10 cellular contexts compared by ENCODE assay signal in the genomic region with DNA sequence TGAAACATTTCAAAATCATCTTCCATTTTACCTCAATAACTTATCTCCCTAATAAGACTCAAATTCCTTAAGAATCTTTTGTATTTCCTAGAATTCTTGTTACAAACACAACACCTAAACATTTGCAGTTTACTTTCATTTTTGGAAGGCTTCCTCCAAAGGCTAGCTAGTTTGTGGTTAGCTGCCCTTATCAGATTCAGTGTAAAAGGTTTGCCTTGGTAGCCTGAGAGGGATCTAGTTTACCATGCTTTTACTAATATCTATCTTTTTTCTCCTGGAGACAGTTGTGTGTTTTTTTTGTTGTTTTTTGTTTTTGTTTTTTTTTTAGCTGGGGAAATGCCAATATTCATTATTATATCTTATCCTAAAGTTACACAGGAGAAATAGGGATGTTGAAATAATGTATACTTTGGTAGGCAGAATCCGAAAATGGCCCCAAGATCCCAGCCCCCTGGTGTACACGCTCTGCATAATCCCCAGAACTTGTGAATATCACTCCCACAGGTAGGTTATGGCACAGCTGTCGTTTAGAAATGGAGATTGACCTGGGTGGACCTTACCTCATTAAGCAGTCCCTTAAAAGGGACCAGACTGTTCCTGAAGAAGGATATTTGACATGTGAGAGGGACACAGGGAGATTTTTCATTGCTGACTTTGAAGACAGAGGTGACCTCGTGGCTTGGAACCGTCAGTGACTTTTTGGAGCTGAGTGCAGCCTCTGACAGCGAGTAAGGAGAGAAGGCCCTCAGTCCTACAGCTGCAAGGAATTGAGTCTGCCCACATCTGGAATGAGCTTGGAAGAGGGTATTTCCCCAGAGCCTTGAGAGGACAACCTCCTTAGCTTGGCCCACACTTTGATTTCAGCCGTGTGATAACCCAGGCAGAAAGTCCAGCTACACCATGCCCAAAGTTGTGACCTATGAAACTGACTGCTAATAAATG. TPM values are rescaled to one million over a fixed set of nuclear protein-coding genes. Genes with fewer than 3 reads are reported as not detected.
DNase-seq lines count a peak whose midpoint lies in the region; ATAC-seq, FAIRE-seq and TF ChIP-seq lines count a peak whose summit lies in the region.
"Had no signal": no experiment of that assay in that cellular context is flagged by ENCODE, and none has a peak within 500 bp of the region (broad histone marks: within the 10 kb centered on the region; RNA-seq: fewer than 3 reads in every experiment).

No MANE protein-coding gene starts in this region.

- no peak for TF ChIP-seq POLR2A in K562 (conservative IDR thresholded peaks at IDR 0.05)

- ATAC-seq in K562 (peak; percentile 87), GM18517 (IDR thresholded peaks at IDR 0.05; ENCODE audit: unreplicated experiment) (no peak)

- no peak overlapping the region for H3K4me3 Mint-ChIP-seq in nephron progenitor cell

- H3K9me3 ChIP-seq in K562 (replicated peaks; ENCODE audit: control insufficient read depth, insufficient read depth, low read depth, low read length): no peaks in the 10 kb centered on the region

- H3K4me2 ChIP-seq in K562 (ENCODE audit: insufficient read depth, low read length): peak overlapping the region; percentile 54

- in situ Hi-C loops in KBM-7 (cut with MboI; ENCODE audit: low pct_unique_long_range_greater_than_20kb, low sequenced_read_pairs): no loop called here
- in situ Hi-C loops in K562 (cut with MboI): no loop called here

- H3K4me3 ChIP-seq in K562: no peak overlapping the region

- peak overlapping the region; percentile 94 for H3K27ac Mint-ChIP-seq in nephron progenitor cell

- H4K20me1 ChIP-seq in K562 (replicated peaks; ENCODE audit: control insufficient read depth, insufficient read depth, low read length): no peaks in the 10 kb centered on the region

- no peaks in the 10 kb centered on the region for H3K9me1 ChIP-seq in K562 (ENCODE audit: control insufficient read depth, insufficient read depth, low read length)

- no peaks in the 10 kb centered on the region for H3K27me3 Mint-ChIP-seq in nephron progenitor cell (ENCODE audit: low read depth, poor library complexity)

- peak; percentile 55 for DNase-seq in EH (ENCODE audit: low read depth)
- peak; percentile 38 for DNase-seq in KBM-7
- peak; percentile 50 to 62 (median 58) for DNase-seq in K562 (ENCODE audit: extremely low read depth in 1 of 4, low spot score in 3 of 4)
- no peak for DNase-seq in nephron progenitor cell
- DNase-seq in NOMO-1 (lab: John Stamatoyannopoulos, UW; ENCODE audit: unreplicated experiment in 2 of 2): no peak
- no peak for DNase-seq in NCI-H2107 treated with DMSO at 0.1 percent for 48 hours (lab: John Stamatoyannopoulos, UW; ENCODE audit: unreplicated experiment)
- no peak for DNase-seq in epidermal melanocyte (ENCODE audit: insufficient read length, low spot score)
- DNase-seq: NCI-H1105, small intestine had no signal

- TF ChIP-seq RAD21 in K562 (CRISPR knock-in tag; conservative IDR thresholded peaks at IDR 0.05 in 1 of 2, IDR thresholded peaks at IDR 0.05 in 1 of 2): 0 out of 4 replicates have a peak, but pooled peaks of 1 of the 2 experiments have one; percentile 19

- CTCF ChIA-PET in K562 (lab: Yijun Ruan, JAX; ENCODE audit: low intra/inter-chr PET ratio): interaction anchor here (0.6 kb wide), 2 partner anchors 200 to 545 kb away, joined by 3 read pairs; no protein-coding TSS in a partner anchor

- TF ChIP-seq CTCF in K562 (IDR thresholded peaks at IDR 0.05 in 2 of 3, conservative IDR thresholded peaks at IDR 0.05 in 1 of 3; ENCODE audit: insufficient read depth in 2 of 3, low read depth in 1 of 3, low read length in 3 of 3): peak; percentile 49 to 92 (median 58)
- peak; percentile 11 for TF ChIP-seq CTCF in nephron progenitor cell (IDR thresholded peaks at IDR 0.05)

- H3K9ac ChIP-seq in K562 (ENCODE audit: insufficient read depth in 1 of 2, low read depth in 2 of 2, low read length in 2 of 2): peak overlapping the region; percentile 7 to 70; a peak in 2 of 4 replicates

- peak overlapping the region; percentile 10; the same call in 1 of the 2 replicates for H2AFZ ChIP-seq in K562 (ENCODE audit: low read depth, low read length)

- POLR2A ChIA-PET in K562 (lab: Yijun Ruan, JAX): interaction anchor here (1.3 to 1.6 kb wide), 2 partner anchors 11 to 97 kb away, joined by 4 read pairs; no protein-coding TSS in a partner anchor

- intact Hi-C loops in K562 (cut with micrococcal nuclease): loop anchor here (1.0 kb wide), 1 partner anchor 34 kb away; a partner anchor contains a TSS

- no peak for TF ChIP-seq EP300 in K562 (IDR thresholded peaks at IDR 0.05; ENCODE audit: low read length)

- H3K27ac ChIP-seq in K562 (ENCODE audit: extremely low read depth, low read depth, low read length): peak overlapping the region; percentile 18

- BruUV-seq in K562 (replicated peaks; lab: Mats Ljungman, UMichigan): no TSS peak

- H3K27me3 ChIP-seq in K562 (ENCODE audit: control insufficient read depth in 2 of 2, insufficient read depth in 2 of 2, low read length in 2 of 2): no peaks in the 10 kb centered on the region

- peaks cover 5 to 21% of the 10 kb centered on the region in 2 experiments; a peak in 4 of 5 replicates for H3K4me1 ChIP-seq in K562 (replicated peaks in 1 of 2; ENCODE audit: control insufficient read depth in 2 of 2, insufficient read depth in 2 of 2, low read length in 2 of 2)

- peaks cover 3% of the 10 kb centered on the region; the same call in 2 of the 3 replicates for H3K36me3 ChIP-seq in K562 (ENCODE audit: control insufficient read depth, insufficient read depth, low read length)

- peaks cover 99% of the 10 kb centered on the region for H3K4me1 Mint-ChIP-seq in nephron progenitor cell

- H3K79me2 ChIP-seq in K562 (ENCODE audit: control insufficient read depth, insufficient read depth, low read length): peaks cover 78% of the 10 kb centered on the region

- FAIRE-seq in K562 (lab: Jason Lieb, UNC): peak; percentile 84
- FAIRE-seq: small intestine had no signal

- 36% methylated on average over 6 of the region's 7 CpGs for WGBS in K562 (ENCODE audit: insufficient coverage, low coverage, missing lambda C conversion rate)

- H3K36me3 Mint-ChIP-seq in nephron progenitor cell (ENCODE audit: low read depth): peaks cover 54% of the 10 kb centered on the region

- H3K9me3 Mint-ChIP-seq in nephron progenitor cell: no peaks in the 10 kb centered on the region

TF ChIP-seq in K562, 482 proteins besides CTCF, POLR2A, EP300 and RAD21 (continues in another document):
- no peak for TF ChIP-seq RBM34 (IDR thresholded peaks at IDR 0.05; ENCODE audit: borderline replicate concordance, insufficient read depth, low read length)
- TF ChIP-seq BRD4 (IDR thresholded peaks at IDR 0.05): no peak
- TF ChIP-seq L3MBTL2 (IDR thresholded peaks at IDR 0.05): 0 out of 2 replicates have a peak, but pooled peaks have one; percentile 32
- no peak for TF ChIP-seq MTA3 (IDR thresholded peaks at IDR 0.05; ENCODE audit: borderline replicate concordance)
- peak; percentile 47; the same call in 1 of the 2 replicates for TF ChIP-seq NCOA1 (IDR thresholded peaks at IDR 0.05; ENCODE audit: low read depth)
- no peak for TF ChIP-seq POU5F1 (IDR thresholded peaks at IDR 0.05; ENCODE audit: borderline replicate concordance, low read depth, low read length, partially characterized antibody)
- peak; percentile 56; the same call in 1 of the 2 replicates for TF ChIP-seq NBN (IDR thresholded peaks at IDR 0.05; ENCODE audit: low read depth)
- TF ChIP-seq NUFIP1 (IDR thresholded peaks at IDR 0.05; ENCODE audit: partially characterized antibody): no peak
- no peak for TF ChIP-seq MEF2D (tag; conservative IDR thresholded peaks at IDR 0.05; ENCODE audit: low read depth)
- no peak for TF ChIP-seq ZNF212 (CRISPR knock-in tag; IDR thresholded peaks at IDR 0.05)
- TF ChIP-seq, protein P1, sequence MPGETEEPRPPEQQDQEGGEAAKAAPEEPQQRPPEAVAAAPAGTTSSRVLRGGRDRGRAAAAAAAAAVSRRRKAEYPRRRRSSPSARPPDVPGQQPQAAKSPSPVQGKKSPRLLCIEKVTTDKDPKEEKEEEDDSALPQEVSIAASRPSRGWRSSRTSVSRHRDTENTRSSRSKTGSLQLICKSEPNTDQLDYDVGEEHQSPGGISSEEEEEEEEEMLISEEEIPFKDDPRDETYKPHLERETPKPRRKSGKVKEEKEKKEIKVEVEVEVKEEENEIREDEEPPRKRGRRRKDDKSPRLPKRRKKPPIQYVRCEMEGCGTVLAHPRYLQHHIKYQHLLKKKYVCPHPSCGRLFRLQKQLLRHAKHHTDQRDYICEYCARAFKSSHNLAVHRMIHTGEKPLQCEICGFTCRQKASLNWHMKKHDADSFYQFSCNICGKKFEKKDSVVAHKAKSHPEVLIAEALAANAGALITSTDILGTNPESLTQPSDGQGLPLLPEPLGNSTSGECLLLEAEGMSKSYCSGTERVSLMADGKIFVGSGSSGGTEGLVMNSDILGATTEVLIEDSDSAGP (CRISPR knock-in tag; IDR thresholded peaks at IDR 0.05): no peak
- TF ChIP-seq HDAC6 (IDR thresholded peaks at IDR 0.05; ENCODE audit: low read depth, low read length): no peak

RNA-seq across cellular contexts. Expression of a gene that starts 33.4 kb away (rescaled TPM):
- 42.7 and 99.7 TPM in 2 replicates for total RNA-seq in K562 (2011; cell fraction: chromatin; rRNA removed; ENCODE audit: low replicate concordance)
- 22.2 and 30.0 TPM in 2 replicates for total RNA-seq in K562 (2011; cell fraction: nucleolus; rRNA removed)
- total RNA-seq in K562 (2011; cell fraction: nucleoplasm; rRNA removed): 60.0 and 109 TPM in 2 replicates
- total RNA-seq in K562 (2014; rRNA removed) (54.2 and 117 TPM in 2 replicates), K562 (2014; rRNA removed; fragmentation: Illumina TruSeq; extraction: Trizol) (84.3 and 96.8 TPM in 2 replicates), K562 (2015; rRNA removed; fragmentation: Illumina TruSeq; extraction: Trizol) (133 and 142 TPM in 2 replicates), K562 (2021) (85.0 and 85.4 TPM in 2 replicates)
- polyA plus RNA-seq in K562 (2011; rRNA removed) (69.0 and 101 TPM in 2 replicates), K562 (2014; fragmentation: Illumina TruSeq; extraction: Trizol) (77.3 and 87.1 TPM in 2 replicates), K562 (2014; fragmentation: Nextera tagmentation; extraction: Ambion mirVana) (10 to 100 TPM; 25.7 to 26.7 TPM), K562 (2014; rRNA removed) (49.0 and 56.4 TPM in 2 replicates)
- 19.8 and 34.9 TPM in 2 replicates for polyA plus RNA-seq in K562 (2011; cell fraction: cytosol; rRNA removed)
- 21.2 and 22.8 TPM in 2 replicates for polyA plus RNA-seq in K562 (2011; cell fraction: nucleus; rRNA removed)
- 43.6 and 50.3 TPM in 2 replicates for polyA plus RNA-seq in K562 (2012)
- 165 and 173 TPM in 2 replicates for polyA minus RNA-seq in K562 (2011; rRNA and poly(A)+ RNA removed)
- polyA minus RNA-seq in K562 (2011; cell fraction: cytosol; rRNA and poly(A)+ RNA removed): 53.9 and 64.8 TPM in 2 replicates
- 34.9 and 48.3 TPM in 2 replicates for polyA minus RNA-seq in K562 (2011; cell fraction: nucleus; rRNA and poly(A)+ RNA removed)

Comparison
In these comparisons a context has a peak if more than half of its experiments do, and no peak if none do; other contexts are left out.
1. DNase-seq: peak in EH (single experiment), KBM-7 (single experiment) and K562 (4 of 4); none in nephron progenitor cell (single experiment), NOMO-1 (0 of 2), NCI-H2107 treated with DMSO at 0.1 percent for 48 hours (single experiment) and epidermal melanocyte (single experiment).